ENCODE assay signal across 14 cellular contexts in the genomic region with DNA sequence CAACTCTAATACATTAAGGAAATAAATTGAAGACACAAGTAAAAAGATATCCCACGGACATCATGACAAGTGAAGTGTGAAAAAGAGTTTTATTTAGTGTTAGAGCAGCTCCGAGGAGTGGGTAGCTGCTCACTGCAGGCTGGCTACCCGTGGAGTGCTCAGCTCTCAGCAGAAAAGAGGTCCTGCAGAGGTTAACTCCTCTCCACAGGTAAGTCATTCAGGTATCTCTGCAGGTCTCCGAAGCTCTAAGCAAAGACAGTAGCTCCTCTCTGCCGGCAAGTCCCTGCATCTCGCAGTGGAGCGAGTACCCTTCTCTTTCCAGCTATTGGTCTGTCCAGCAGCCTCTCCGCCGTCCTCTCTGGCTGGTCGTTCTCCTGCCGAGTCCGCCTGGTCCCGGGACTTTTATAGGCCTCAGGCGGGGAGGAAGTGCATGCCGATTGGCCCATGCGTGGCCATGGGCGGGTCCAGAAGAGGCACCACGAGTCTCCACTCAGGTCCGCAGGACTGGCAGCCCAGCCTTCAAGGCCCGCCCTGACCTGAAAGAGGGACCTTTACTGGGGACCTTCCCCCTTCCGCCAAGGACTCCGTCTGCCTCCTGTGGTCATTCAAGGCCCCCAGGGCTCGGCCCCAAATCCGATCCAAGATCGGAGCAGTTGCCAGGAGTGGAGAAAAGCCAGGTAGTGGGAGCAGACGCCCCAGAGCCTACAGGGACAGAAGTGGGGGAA. TPM values are rescaled to one million over a fixed set of nuclear protein-coding genes. Genes with fewer than 3 reads are reported as not detected.
A peak's percentile ranks its signal among the peaks of the same experiment; 100 is the strongest.
DNase-seq lines count a peak whose midpoint lies in the region; ATAC-seq, FAIRE-seq and TF ChIP-seq lines count a peak whose summit lies in the region.
"Had no signal": no experiment of that assay in that cellular context is flagged by ENCODE, and none has a peak within 500 bp of the region (broad histone marks: within the 10 kb centered on the region; RNA-seq: fewer than 3 reads in every experiment).

No MANE protein-coding gene starts in this region.

- no peaks in the 10 kb centered on the region for H3K27me3 ChIP-seq in keratinocyte (ENCODE audit: control insufficient read depth, extremely low read depth, insufficient read depth, low read length)
- H3K27me3 ChIP-seq: body of pancreas had no signal

- H3K4me3 ChIP-seq in A549 (no peak overlapping the region), keratinocyte (ENCODE audit: control insufficient read depth in 2 of 3, extremely low read depth in 1 of 3, insufficient read depth in 2 of 3, low read depth in 1 of 3, low read length in 3 of 3) (no peak overlapping the region)
- H3K4me3 ChIP-seq: body of pancreas, dorsolateral prefrontal cortex had no signal

- FAIRE-seq in A549 (lab: Jason Lieb, UNC) (no peak), H54 (lab: Jason Lieb, UNC) (no peak), keratinocyte (lab: Jason Lieb, UNC) (no peak)
- FAIRE-seq: islet of Langerhans had no signal

- peak overlapping the region; percentile 12 for H2AFZ ChIP-seq in keratinocyte (ENCODE audit: control insufficient read depth, low read length)

- DNase-seq in A549 (ENCODE audit: low read depth in 1 of 2, low spot score in 1 of 2): no peak
- DNase-seq in H54 (ENCODE audit: insufficient read length, low spot score): no peak
- DNase-seq in keratinocyte (ENCODE audit: low read depth, low spot score): no peak
- DNase-seq in NCI-H2196 treated with DMSO at 0.1 percent for 48 hours (lab: John Stamatoyannopoulos, UW; ENCODE audit: unreplicated experiment): no peak
- DNase-seq in HK-2 (ENCODE audit: unreplicated experiment): no peak
- no peak for DNase-seq in GM13977 (ENCODE audit: low spot score)
- DNase-seq: activated naive CD4-positive, alpha-beta T cell treated with anti-CD3 and anti-CD28 coated beads for 36 hours; body of pancreas; COR-L47; dorsolateral prefrontal cortex; stimulated activated naive CD4-positive, alpha-beta T cell treated with Interleukin-2 at 50 U/mL for 16 hours had no signal

- H3K9me1 ChIP-seq in keratinocyte (ENCODE audit: control insufficient read depth, extremely low read depth, insufficient read depth, low read length): no peaks in the 10 kb centered on the region

- TF ChIP-seq POLR2A in A549 (IDR thresholded peaks at IDR 0.05; ENCODE audit: low read length): no peak
- peak; percentile 94 for TF ChIP-seq POLR2A in H54 (IDR thresholded peaks at IDR 0.05; ENCODE audit: low read depth, low read length)

- H3K36me3 ChIP-seq in keratinocyte (ENCODE audit: control insufficient read depth in 2 of 2, extremely low read depth in 1 of 2, insufficient read depth in 2 of 2, low read length in 2 of 2): no peaks in the 10 kb centered on the region

- dilution Hi-C loops in keratinocyte (cut with MboI; ENCODE audit: extremely low pct_ligation_motif_present, low sequenced_read_pairs): no loop called here

- H3K9me3 ChIP-seq in A549: peaks cover 2% of the 10 kb centered on the region; the same call in 1 of the 3 replicates
- H3K9me3 ChIP-seq in keratinocyte (ENCODE audit: control insufficient read depth, low read depth, low read length): no peaks in the 10 kb centered on the region
- H3K9me3 ChIP-seq: body of pancreas had no signal

- CTCF ChIA-PET in A549 (lab: Yijun Ruan, JAX): interaction anchor here (0.9 to 1.1 kb wide), 2 partner anchors 16 to 26 kb away, joined by 3 read pairs; no protein-coding TSS in a partner anchor

- H3K4me1 ChIP-seq in A549 (no peaks in the 10 kb centered on the region), keratinocyte (ENCODE audit: control insufficient read depth, extremely low read depth, insufficient read depth, low read length) (no peaks in the 10 kb centered on the region)
- H3K4me1 ChIP-seq: body of pancreas had no signal

- in situ Hi-C loops in GM13977 (cut with MboI; ENCODE audit: low pct_unique_long_range_greater_than_20kb, low sequenced_read_pairs, unreplicated experiment): no loop called here

- H3K79me2 ChIP-seq in keratinocyte (ENCODE audit: control insufficient read depth, insufficient read depth, low read length): no peaks in the 10 kb centered on the region

- ATAC-seq in A549 (peak; percentile 11 to 76; a peak in 3 of 6 replicates), SK-N-SH treated with all-trans-retinoic acid at 6 μM for 48 hours (peak; percentile 86), GM19467 (IDR thresholded peaks at IDR 0.05; ENCODE audit: unreplicated experiment) (no peak)
- ATAC-seq: body of pancreas had no signal

- TF ChIP-seq RAD21 in A549 (conservative IDR thresholded peaks at IDR 0.05 in 1 of 2, IDR thresholded peaks at IDR 0.05 in 1 of 2): no peak

- WGBS in A549 (ENCODE audit: missing lambda C conversion rate): 49% methylated on average over 25 of the region's 26 CpGs

- H3K27ac ChIP-seq in A549: no peak overlapping the region
- no peak overlapping the region for H3K27ac ChIP-seq in keratinocyte (ENCODE audit: control insufficient read depth, insufficient read depth, low read length)
- H3K27ac ChIP-seq: body of pancreas, dorsolateral prefrontal cortex had no signal

- H3K4me2 ChIP-seq in A549 (peak overlapping the region; percentile 34; the same call in 2 of the 3 replicates), keratinocyte (ENCODE audit: control insufficient read depth, extremely low read depth, insufficient read depth, low read depth, low read length) (no peak overlapping the region)

- POLR2A ChIA-PET in A549 (lab: Yijun Ruan, JAX): no interaction called here

- no peaks in the 10 kb centered on the region for H4K20me1 ChIP-seq in keratinocyte (ENCODE audit: control insufficient read depth, extremely low read depth, insufficient read depth, low read length)

- TF ChIP-seq EP300 in A549 (IDR thresholded peaks at IDR 0.05): no peak

- H3K9ac ChIP-seq in keratinocyte (ENCODE audit: control insufficient read depth, extremely low read depth, insufficient read depth, low read length): no peak overlapping the region

- TF ChIP-seq CTCF in A549 (IDR thresholded peaks at IDR 0.05) (no peak), keratinocyte (optimal IDR thresholded peaks at IDR 0.05 in 1 of 3, IDR thresholded peaks at IDR 0.05 in 1 of 3, conservative IDR thresholded peaks at IDR 0.05 in 1 of 3; ENCODE audit: extremely low read depth in 1 of 3, insufficient read depth in 2 of 3, low read length in 3 of 3) (no peak), GM13977 (IDR thresholded peaks at IDR 0.05; ENCODE audit: extremely low read depth, insufficient read depth, missing control alignments) (no peak)

TF ChIP-seq in A549, 52 proteins besides CTCF, POLR2A, EP300 and RAD21 (continues in another document):
- TF ChIP-seq, protein P1, sequence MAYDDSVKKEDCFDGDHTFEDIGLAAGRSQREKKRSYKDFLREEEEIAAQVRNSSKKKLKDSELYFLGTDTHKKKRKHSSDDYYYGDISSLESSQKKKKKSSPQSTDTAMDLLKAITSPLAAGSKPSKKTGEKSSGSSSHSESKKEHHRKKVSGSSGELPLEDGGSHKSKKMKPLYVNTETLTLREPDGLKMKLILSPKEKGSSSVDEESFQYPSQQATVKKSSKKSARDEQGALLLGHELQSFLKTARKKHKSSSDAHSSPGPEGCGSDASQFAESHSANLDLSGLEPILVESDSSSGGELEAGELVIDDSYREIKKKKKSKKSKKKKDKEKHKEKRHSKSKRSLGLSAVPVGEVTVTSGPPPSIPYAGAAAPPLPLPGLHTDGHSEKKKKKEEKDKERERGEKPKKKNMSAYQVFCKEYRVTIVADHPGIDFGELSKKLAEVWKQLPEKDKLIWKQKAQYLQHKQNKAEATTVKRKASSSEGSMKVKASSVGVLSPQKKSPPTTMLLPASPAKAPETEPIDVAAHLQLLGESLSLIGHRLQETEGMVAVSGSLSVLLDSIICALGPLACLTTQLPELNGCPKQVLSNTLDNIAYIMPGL (CRISPR knock-in tag; IDR thresholded peaks at IDR 0.05; ENCODE audit: borderline replicate concordance): no peak
- TF ChIP-seq JUNB (IDR thresholded peaks at IDR 0.05): no peak

TF ChIP-seq in SK-N-SH treated with all-trans-retinoic acid at 6 μM for 48 hours, 23 proteins besides CTCF, POLR2A, EP300 and RAD21:
- TF ChIP-seq ISL1 (CRISPR knock-in tag; IDR thresholded peaks at IDR 0.05): no peak

RNA-seq across cellular contexts. Expression of gene BTNL9, which starts 29.9 kb away (rescaled TPM):
- polyA plus RNA-seq in A549 (2011; rRNA removed) (0.85 and 0.89 TPM in 2 replicates), A549 (2017; fragmentation: RNase III; extraction: RNeasy Plus Mini Kit Qiagen cat#74134 plus additional on column Dnase treatment) (1.2 to 1.8 TPM (median 1.5 TPM) in 3 replicates), keratinocyte (0.07 to 0.14 TPM in 2 of 3 replicates, not detected in the other)
- polyA plus RNA-seq in A549 (2012; cell fraction: cytosol; rRNA removed): 0.69 and 0.91 TPM in 2 replicates
- polyA plus RNA-seq in A549 (2012; cell fraction: nucleus; rRNA removed): 4.7 and 5.9 TPM in 2 replicates
- polyA minus RNA-seq in A549 (2011; rRNA and poly(A)+ RNA removed): 1.3 and 1.7 TPM in 2 replicates
- not detected for polyA plus RNA-seq in keratinocyte (2011; ENCODE audit: low read depth)
- polyA plus RNA-seq in keratinocyte (2011; cell fraction: cytosol; rRNA removed): 0.05 TPM in 1 of 2 replicates, not detected in the other
- 0.70 and 1.4 TPM in 2 replicates for polyA plus RNA-seq in keratinocyte (2011; cell fraction: nucleus; rRNA removed)
- not detected in 2 replicates for polyA plus RNA-seq in keratinocyte (2012; ENCODE audit: low replicate concordance)
- 0.33 TPM in 1 of 3 replicates, not detected in the others for polyA minus RNA-seq in keratinocyte
- polyA minus RNA-seq in keratinocyte (2011; cell fraction: cytosol; rRNA and poly(A)+ RNA removed): not detected
- polyA minus RNA-seq in keratinocyte (2011; cell fraction: nucleus; rRNA and poly(A)+ RNA removed): 0.74 TPM in 1 of 2 replicates, not detected in the other
